Comparison of ENCODE assay signal across 1 cellular context in genomic region chr13:42129033-42129432, GRCh38.
TF ChIP-seq lines count a peak whose summit lies in the region.

No MANE protein-coding gene starts in this region.

TF ChIP-seq in H1, 55 proteins besides CTCF, POLR2A, EP300 and RAD21:
- TF ChIP-seq GTF2F1 (IDR thresholded peaks at IDR 0.05; ENCODE audit: borderline replicate concordance, low read depth, low read length) (no peak), TCF12 (IDR thresholded peaks at IDR 0.05; ENCODE audit: low read depth, low read length) (no peak), CHD7 (IDR thresholded peaks at IDR 0.05; ENCODE audit: insufficient replicate concordance, low read length) (no peak), KDM4A (IDR thresholded peaks at IDR 0.05; ENCODE audit: low read depth, low read length, severe bottlenecking) (no peak), SP1 (IDR thresholded peaks at IDR 0.05; ENCODE audit: low read depth, low read length) (no peak), USF2 (IDR thresholded peaks at IDR 0.05; ENCODE audit: low read length) (no peak), NRF1 (IDR thresholded peaks at IDR 0.05; ENCODE audit: low read depth, low read length) (no peak), BCL11A (IDR thresholded peaks at IDR 0.05; ENCODE audit: low read depth in 2 of 2, low read length in 2 of 2) (no peak), NANOG (IDR thresholded peaks at IDR 0.05; ENCODE audit: insufficient read depth, low read depth, low read length, poor library complexity, severe bottlenecking) (no peak), TBP (IDR thresholded peaks at IDR 0.05; ENCODE audit: low read depth, low read length) (no peak), JUN (IDR thresholded peaks at IDR 0.05; ENCODE audit: low read depth, low read length) (no peak), ATF3 (IDR thresholded peaks at IDR 0.05; ENCODE audit: insufficient read depth, low read depth, low read length) (no peak)
